Comparison of ENCODE assay signal across 12 cellular contexts in genomic region chr6:113495521-113495920, GRCh38.
DNase-seq lines count a peak whose midpoint lies in the region.
"Had no signal": no experiment of that assay in that cellular context is flagged by ENCODE, and none has a peak within 500 bp of the region (broad histone marks: within the 10 kb centered on the region; RNA-seq: fewer than 3 reads in every experiment).

No MANE protein-coding gene starts in this region.

- no peaks in the 10 kb centered on the region for H3K9me3 ChIP-seq in mesenchymal stem cell (ENCODE audit: control insufficient read depth, low read length)
- H3K9me3 ChIP-seq: body of pancreas, neutrophil had no signal

- H2AFZ ChIP-seq in mesenchymal stem cell (ENCODE audit: low read depth, low read length), result no peak overlapping the region

- no peaks in the 10 kb centered on the region for H3K27me3 ChIP-seq in mesenchymal stem cell (ENCODE audit: control insufficient read depth in 1 of 2, insufficient read depth in 1 of 2, low read length in 2 of 2)
- H3K27me3 ChIP-seq: body of pancreas, neutrophil had no signal

- H3K4me2 ChIP-seq in mesenchymal stem cell (ENCODE audit: low read length, poor library complexity, severe bottlenecking), result no peak overlapping the region
- H3K4me2 ChIP-seq: KMS-11 had no signal

- H3K4ac ChIP-seq in mesenchymal stem cell (ENCODE audit: low read depth in 1 of 2, low read length in 2 of 2), result no peak overlapping the region

- H2BK120ac ChIP-seq in mesenchymal stem cell (ENCODE audit: low read depth, low read length), result no peak overlapping the region

- no peak overlapping the region for H2AK5ac ChIP-seq in mesenchymal stem cell (ENCODE audit: low read length, severe bottlenecking)

- H2BK12ac ChIP-seq in mesenchymal stem cell (ENCODE audit: low read length in 2 of 2), result no peak overlapping the region

- no peak overlapping the region for H3K4me3 ChIP-seq in mesenchymal stem cell (ENCODE audit: insufficient read depth in 1 of 2, low read depth in 1 of 2, low read length in 2 of 2)
- H3K4me3 ChIP-seq: body of pancreas had no signal

- no CpG with 5 or more reads among the region's 1 CpG for WGBS in mesenchymal stem cell

- H2BK5ac ChIP-seq in mesenchymal stem cell (ENCODE audit: low read depth, low read length, poor library complexity, severe bottlenecking), result no peak overlapping the region

- no peak overlapping the region for H3K18ac ChIP-seq in mesenchymal stem cell (ENCODE audit: low read depth in 1 of 2, low read length in 2 of 2)

- H2BK15ac ChIP-seq in mesenchymal stem cell (ENCODE audit: low read depth, poor library complexity, severe bottlenecking), result no peak overlapping the region

- H3K36me3 ChIP-seq in mesenchymal stem cell (ENCODE audit: control insufficient read depth in 1 of 2, insufficient read depth in 2 of 2, low read depth in 1 of 2, low read length in 2 of 2), result no peaks in the 10 kb centered on the region
- H3K36me3 ChIP-seq: neutrophil had no signal

- H3K23ac ChIP-seq in mesenchymal stem cell (ENCODE audit: low read length in 2 of 2), result no peak overlapping the region

- H3K4me1 ChIP-seq in mesenchymal stem cell (ENCODE audit: control insufficient read depth, insufficient read depth, low read depth, low read length), result no peaks in the 10 kb centered on the region
- H3K4me1 ChIP-seq: body of pancreas had no signal

- H3K9ac ChIP-seq in mesenchymal stem cell (ENCODE audit: low read length), result peak overlapping the region; percentile 24
- H3K9ac ChIP-seq: KMS-11 had no signal

- H3K27ac ChIP-seq in mesenchymal stem cell (ENCODE audit: low read length, poor library complexity, severe bottlenecking), result no peak overlapping the region
- H3K27ac ChIP-seq: body of pancreas, KMS-11, neutrophil had no signal

- H4K8ac ChIP-seq in mesenchymal stem cell (ENCODE audit: low read length), result no peak overlapping the region

- no peak overlapping the region for H4K91ac ChIP-seq in mesenchymal stem cell (ENCODE audit: low read length)

- H3K14ac ChIP-seq in mesenchymal stem cell (ENCODE audit: low read length in 2 of 2), result no peak overlapping the region

- H3K79me1 ChIP-seq in mesenchymal stem cell (replicated peaks; ENCODE audit: low read length, poor library complexity, severe bottlenecking), result no peaks in the 10 kb centered on the region

- DNase-seq in COLO829 (ENCODE audit: low spot score), result peak; percentile 2
- peak; percentile 73 for DNase-seq in NCI-H146 treated with DMSO at 0.1 percent for 48 hours (lab: John Stamatoyannopoulos, UW; ENCODE audit: unreplicated experiment)
- peak; percentile 90 for DNase-seq in dermis blood vessel endothelial cell
- DNase-seq in mesenchymal stem cell, result peak; percentile 67
- no peak for DNase-seq in 8988T
- no peak for DNase-seq in effector CD4-positive, alpha-beta T cell
- DNase-seq in midbrain (lab: John Stamatoyannopoulos, UW), result no peak
- no peak for DNase-seq in NCI-H774 (lab: John Stamatoyannopoulos, UW)
- DNase-seq: body of pancreas, NCI-H2227 treated with DMSO at 0.1 percent for 48 hours had no signal

Comparison
In these comparisons a context has a peak if more than half of its experiments do, and no peak if none do; other contexts are left out.
1. DNase-seq: peak in COLO829 (single experiment), NCI-H146 treated with DMSO at 0.1 percent for 48 hours (single experiment), dermis blood vessel endothelial cell (single experiment) and mesenchymal stem cell (single experiment); none in 8988T (single experiment), effector CD4-positive, alpha-beta T cell (single experiment), midbrain (single experiment) and NCI-H774 (single experiment).